8 cellular contexts compared by ENCODE assay signal in the genomic region with DNA sequence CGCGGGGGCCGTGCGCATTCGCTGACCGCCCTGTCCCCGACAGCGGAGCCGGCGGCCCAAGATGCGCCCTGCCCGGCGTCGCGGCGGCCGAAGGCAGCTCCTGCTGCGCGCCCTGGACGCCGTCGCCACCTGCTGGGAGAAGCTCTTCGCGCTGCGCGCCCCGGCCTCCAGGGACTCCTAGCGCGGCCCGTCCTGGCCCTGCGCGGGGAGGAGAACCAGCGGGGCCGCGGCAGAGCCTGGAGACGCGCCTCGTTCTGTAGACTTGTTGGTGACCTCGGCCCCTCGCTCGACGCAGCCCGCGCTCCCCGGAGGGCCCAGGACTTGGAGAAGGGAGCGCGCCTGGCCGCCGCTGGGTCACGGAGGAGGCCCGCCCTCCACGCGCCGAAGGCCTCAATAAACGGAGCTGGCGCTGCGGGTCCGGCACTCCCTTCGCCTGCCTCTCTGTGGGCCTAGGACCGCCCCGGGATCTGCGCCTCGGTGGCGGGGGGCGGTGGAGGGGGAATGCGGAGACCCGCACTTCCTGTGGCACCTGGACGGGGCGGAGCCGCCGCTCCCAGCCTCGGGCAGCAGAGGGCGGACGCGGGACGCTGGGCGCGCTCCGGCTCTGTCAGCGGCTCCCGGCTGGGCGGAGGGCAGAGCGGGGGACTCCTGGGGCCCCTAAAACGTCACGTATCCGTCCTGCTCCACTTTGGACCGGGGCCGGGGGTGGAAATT. TPM values are rescaled to one million over a fixed set of nuclear protein-coding genes. Genes with fewer than 3 reads are reported as not detected.
A peak's percentile ranks its signal among the peaks of the same experiment; 100 is the strongest.
DNase-seq lines count a peak whose midpoint lies in the region; ATAC-seq and TF ChIP-seq lines count a peak whose summit lies in the region.

No MANE protein-coding gene starts in this region.

- H3K4me1 Mint-ChIP-seq in Caco-2 (ENCODE audit: low read depth, unreplicated experiment), result no peaks in the 10 kb centered on the region

- 1% methylated on average over 71 to 88 of the region's 88 CpGs for WGBS in heart right ventricle, 2 donors

- peak; percentile 37 for ATAC-seq in GM21367 (IDR thresholded peaks at IDR 0.05; ENCODE audit: unreplicated experiment)
- ATAC-seq in heart right ventricle, result peak; percentile 82 to 91 (median 87)

- no peaks in the 10 kb centered on the region for H3K9me3 Mint-ChIP-seq in Caco-2 (ENCODE audit: unreplicated experiment)

- peaks cover 54% of the 10 kb centered on the region for H3K36me3 Mint-ChIP-seq in Caco-2 (ENCODE audit: insufficient read depth, unreplicated experiment)

- peak; percentile 83 to 96 for TF ChIP-seq CTCF in Caco-2 (IDR thresholded peaks at IDR 0.05; ENCODE audit: insufficient read depth in 1 of 2, low read depth in 1 of 2, low read length in 1 of 2, severe bottlenecking in 1 of 2, unreplicated experiment in 1 of 2)
- peak; percentile 46 to 84 (median 76) for TF ChIP-seq CTCF in heart right ventricle (IDR thresholded peaks at IDR 0.05)

- H3K27me3 Mint-ChIP-seq in Caco-2 (ENCODE audit: insufficient read depth, unreplicated experiment), result peaks cover 3% of the 10 kb centered on the region

- no peaks in the 10 kb centered on the region for H3K36me3 ChIP-seq in Caco-2 (ENCODE audit: control insufficient read depth, insufficient read depth, low read length)
- peaks cover 11% of the 10 kb centered on the region for H3K36me3 ChIP-seq in SJSA1
- peaks cover 0 to 16% (median 10%) of the 10 kb centered on the region in 9 donors for H3K36me3 ChIP-seq in heart right ventricle

- H3K27ac ChIP-seq in SJSA1, result no peak overlapping the region
- H3K27ac ChIP-seq in heart right ventricle, result peak overlapping the region; percentile 55 to 96 (median 84)

- no peaks in the 10 kb centered on the region for H3K9me3 ChIP-seq in Caco-2
- no peaks in the 10 kb centered on the region for H3K9me3 ChIP-seq in SJSA1 (replicated peaks)
- no peaks in the 10 kb centered on the region for H3K9me3 ChIP-seq in heart right ventricle

- no peaks in the 10 kb centered on the region for H3K27me3 ChIP-seq in Caco-2 (replicated peaks; ENCODE audit: control insufficient read depth, insufficient read depth, low read length)
- peaks cover 12% of the 10 kb centered on the region; the same call in 1 of the 2 replicates for H3K27me3 ChIP-seq in SJSA1 (replicated peaks)
- H3K27me3 ChIP-seq in heart right ventricle, result peaks cover 3 to 77% (median 58%) of the 10 kb centered on the region in 7 donors

- TSS peak; percentile 23 for BruUV-seq in Caco-2 (replicated peaks; lab: Mats Ljungman, UMichigan)

- DNase-seq in Caco-2 (peak; percentile 92 to 97), KBM-7 (peak; percentile 76), SJSA1 (ENCODE audit: low read depth in 1 of 2, low spot score in 2 of 2) (peak; percentile 77), heart right ventricle (peak; percentile 83 to 92), renal cortical epithelial cell (ENCODE audit: low read depth) (peak; percentile 23), middle frontal gyrus (ENCODE audit: extremely low spot score, low spot score) (no peak)
- peak; percentile 38 to 78 (median 52) for DNase-seq in activated naive CD4-positive, alpha-beta T cell (lab: John Stamatoyannopoulos, UW)

- H3K27ac Mint-ChIP-seq in Caco-2 (ENCODE audit: unreplicated experiment), result peak overlapping the region; percentile 57

- CTCF ChIA-PET in Caco-2 (lab: Charles Lee), result interaction anchor here (0.6 to 6.2 kb wide), 52 partner anchors 8 to 766 kb away, joined by 3 to 139 read pairs (median 5); a partner anchor contains a TSS

- intact Hi-C loops in Caco-2 (cut with micrococcal nuclease; ENCODE audit: unreplicated experiment) (loop anchor here (1.0 kb wide), 7 partner anchors 9 to 500 kb away; a partner anchor contains a TSS), heart right ventricle (cut with DNase I) (loop anchor here (1.0 to 10.0 kb wide), 7 partner anchors 18 to 86 kb away; a partner anchor contains a TSS)

- peak overlapping the region; percentile 87 for H3K4me3 Mint-ChIP-seq in Caco-2 (ENCODE audit: unreplicated experiment)

- in situ Hi-C loops in KBM-7 (cut with MboI; ENCODE audit: low pct_unique_long_range_greater_than_20kb, low sequenced_read_pairs), result no loop called here

- POLR2A ChIA-PET in Caco-2 (lab: Charles Lee), result interaction anchor here (0.6 to 1.6 kb wide), 9 partner anchors 14 to 81 kb away, joined by 3 to 21 read pairs (median 4); a partner anchor contains a TSS

- H3K4me3 ChIP-seq in Caco-2 (ENCODE audit: low read depth, low read length) (peak overlapping the region; percentile 81), SJSA1 (peak overlapping the region; percentile 38), heart right ventricle (peak overlapping the region; percentile 26 to 66 (median 57))

- peaks cover 26% of the 10 kb centered on the region for H3K4me1 ChIP-seq in Caco-2
- peaks cover 24% of the 10 kb centered on the region for H3K4me1 ChIP-seq in SJSA1 (replicated peaks)
- H3K4me1 ChIP-seq in heart right ventricle, result peaks cover 17 to 68% (median 56%) of the 10 kb centered on the region in 9 donors

RNA-seq across cellular contexts. Expression of a gene that starts 2.8 kb away (rescaled TPM):
- total RNA-seq in Caco-2 (2022) (3.2 and 3.3 TPM in 2 replicates), heart right ventricle (under 1 TPM; 0.11 to 0.86 (median 0.39) TPM), renal cortical epithelial cell (0.45 TPM in 1 of 2 replicates, not detected in the other)
- total RNA-seq in SJSA1 (2014; rRNA removed; shearing (Covaris generic)), result 0.24 and 0.94 TPM in 2 replicates
- polyA plus RNA-seq in heart right ventricle, result under 1 TPM; 0.49 to 0.88 TPM

RNA-seq across cellular contexts. Expression of a gene that starts 10.7 kb away (rescaled TPM):
- total RNA-seq in Caco-2 (2022) (0.44 and 0.84 TPM in 2 replicates), heart right ventricle (100 to 1,000 TPM in 1 of 10 donors, 10 to 100 TPM in 9; 23.5 to 129 (median 51.9) TPM), renal cortical epithelial cell (0.05 and 0.17 TPM in 2 replicates)
- 61.7 and 70.0 TPM in 2 replicates for total RNA-seq in SJSA1 (2014; rRNA removed; shearing (Covaris generic))
- polyA plus RNA-seq in heart right ventricle, result 10 to 100 TPM; 37.2 to 60.0 TPM

RNA-seq across cellular contexts. Expression of a gene that starts 24.3 kb away (rescaled TPM):
- total RNA-seq in Caco-2 (2022), result 39.9 and 48.3 TPM in 2 replicates
- total RNA-seq in SJSA1 (2014; rRNA removed; shearing (Covaris generic)), result 120 and 139 TPM in 2 replicates
- total RNA-seq in heart right ventricle, result 10 to 100 TPM; 40.8 to 51.0 (median 44.9) TPM
- 10 to 100 TPM; 35.0 to 54.9 TPM for polyA plus RNA-seq in heart right ventricle
- total RNA-seq in renal cortical epithelial cell, result 15.3 and 21.8 TPM in 2 replicates

RNA-seq across cellular contexts. Expression of a gene that starts 40.6 kb away (rescaled TPM):
- 29.3 and 34.3 TPM in 2 replicates for total RNA-seq in Caco-2 (2022)
- 18.5 and 21.3 TPM in 2 replicates for total RNA-seq in SJSA1 (2014; rRNA removed; shearing (Covaris generic))
- 10 to 100 TPM in 1 of 10 donors, 1 to 10 TPM in 9; 1.8 to 13.1 (median 3.3) TPM for total RNA-seq in heart right ventricle
- 1 to 10 TPM; 4.5 to 6.4 TPM for polyA plus RNA-seq in heart right ventricle
- 10.5 and 12.2 TPM in 2 replicates for total RNA-seq in renal cortical epithelial cell

RNA-seq across cellular contexts. Expression of a gene that starts 41.1 kb away (rescaled TPM):
- total RNA-seq in Caco-2 (2022) (0.51 and 0.59 TPM in 2 replicates), heart right ventricle (1 to 10 TPM in 1 of 10 donors, under 1 TPM in 9; 0.27 to 1.3 (median 0.42) TPM), renal cortical epithelial cell (0.52 and 1.5 TPM in 2 replicates)
- 0.09 and 0.16 TPM in 2 replicates for total RNA-seq in SJSA1 (2014; rRNA removed; shearing (Covaris generic))
- polyA plus RNA-seq in heart right ventricle, result under 1 TPM; 0.19 to 0.29 TPM

Comparison
In these comparisons a context has a peak if more than half of its experiments do, and no peak if none do; other contexts are left out.
1. RNA of a gene that starts 10.7 kb away (total RNA-seq): 61.7 to 70.0 TPM in SJSA1 and 23.5 to 129 TPM in heart right ventricle; 0.44 to 0.84 TPM in Caco-2 and 0.05 to 0.17 TPM in renal cortical epithelial cell; every median in the first group is over 10 times any median in the second.
2. Peak in every context shown above with its lines, with median percentiles within 50 percentile points of each other: H3K4me3 ChIP-seq.